20 cellular contexts compared by ENCODE assay signal in genomic region chr20:1906361-1907051, GRCh38. TPM values are rescaled to one million over a fixed set of nuclear protein-coding genes. Genes with fewer than 3 reads are reported as not detected.
DNase-seq lines count a peak whose midpoint lies in the region; ATAC-seq, FAIRE-seq and TF ChIP-seq lines count a peak whose summit lies in the region.
"Had no signal": no experiment of that assay in that cellular context is flagged by ENCODE, and none has a peak within 500 bp of the region (broad histone marks: within the 10 kb centered on the region; RNA-seq: fewer than 3 reads in every experiment).

No MANE protein-coding gene starts in this region.

- no peaks in the 10 kb centered on the region for H3K36me3 ChIP-seq in neural progenitor cell
- H3K36me3 ChIP-seq: breast epithelium had no signal

- H3K4me1 ChIP-seq in neural progenitor cell, result peaks cover 7% of the 10 kb centered on the region
- H3K4me1 ChIP-seq: breast epithelium, gastroesophageal sphincter, testis had no signal

- FAIRE-seq in GM12891 (lab: Jason Lieb, UNC), result peak; percentile 50

- H3K27me3 ChIP-seq in neural progenitor cell, result no peaks in the 10 kb centered on the region
- H3K27me3 ChIP-seq: breast epithelium, gastroesophageal sphincter, testis had no signal

- TF ChIP-seq POLR2A in GM12891 (IDR thresholded peaks at IDR 0.05; ENCODE audit: low read depth, low read length), result no peak

- no peak overlapping the region for H3K4me3 ChIP-seq in neural progenitor cell
- H3K4me3 ChIP-seq: breast epithelium, gastroesophageal sphincter, SK-N-MC, testis had no signal

- no peak overlapping the region for H3K9ac ChIP-seq in neural progenitor cell

- peak overlapping the region; percentile 68 for H3K27ac ChIP-seq in caudate nucleus (ENCODE audit: low read depth, low read length)
- H3K27ac ChIP-seq in neural progenitor cell, result no peak overlapping the region
- H3K27ac ChIP-seq: breast epithelium, gastroesophageal sphincter, SK-N-MC, testis had no signal

- DNase-seq in GM12891 (ENCODE audit: insufficient read length, low spot score) (no peak), caudate nucleus (lab: John Stamatoyannopoulos, UW) (no peak), neural progenitor cell (ENCODE audit: low spot score) (no peak), germinal center (ENCODE audit: low spot score) (no peak)
- DNase-seq: activated CD8-positive, alpha-beta T cell treated with anti-CD3 and anti-CD28 coated beads for 36 hours; activated T-cell treated with anti-CD3 and anti-CD28 coated beads, Interleukin-2, amount 50 U/mL, for 48 hours; CD4-positive, CD25-positive, alpha-beta regulatory T cell; DMS79; NCI-H187; NCI-H2227 treated with DMSO at 0.1 percent for 48 hours; testis had no signal

- H3K79me2 ChIP-seq in neural progenitor cell (ENCODE audit: low read depth), result no peaks in the 10 kb centered on the region

- no peak overlapping the region for H3K4me2 ChIP-seq in neural progenitor cell

- no peak overlapping the region for H2AFZ ChIP-seq in neural progenitor cell (replicated peaks)

- H4K20me1 ChIP-seq in neural progenitor cell (ENCODE audit: low read depth), result no peaks in the 10 kb centered on the region

- peaks cover 6% of the 10 kb centered on the region for H3K4me1 Mint-ChIP-seq in neural progenitor cell
- H3K4me1 Mint-ChIP-seq: CD4-positive, CD25-positive, alpha-beta regulatory T cell had no signal

- no peaks in the 10 kb centered on the region for H3F3A ChIP-seq in neural progenitor cell (ENCODE audit: low read depth)

- H3K4me3 Mint-ChIP-seq in neural progenitor cell, result no peak overlapping the region
- H3K4me3 Mint-ChIP-seq: activated CD8-positive, alpha-beta T cell treated with anti-CD3 and anti-CD28 coated beads for 36 hours; CD4-positive, CD25-positive, alpha-beta regulatory T cell had no signal

- H3K27me3 Mint-ChIP-seq in neural progenitor cell (ENCODE audit: insufficient read depth, low read depth), result peaks cover 4% of the 10 kb centered on the region
- H3K27me3 Mint-ChIP-seq: IgD-negative memory B cell had no signal

- H3K9me3 ChIP-seq in neural progenitor cell (ENCODE audit: low read depth), result peaks cover 3% of the 10 kb centered on the region
- H3K9me3 ChIP-seq: breast epithelium, gastroesophageal sphincter, testis had no signal

- peak; percentile 50 for ATAC-seq in HG02885 (IDR thresholded peaks at IDR 0.05; ENCODE audit: poor library complexity, unreplicated experiment)
- no peak for ATAC-seq in HG02840 (IDR thresholded peaks at IDR 0.05; ENCODE audit: low FRiP score, unreplicated experiment)
- ATAC-seq in GM18519 (IDR thresholded peaks at IDR 0.05; ENCODE audit: low FRiP score, unreplicated experiment), result no peak
- ATAC-seq: activated CD8-positive, alpha-beta T cell treated with anti-CD3 and anti-CD28 coated beads for 36 hours; activated naive CD4-positive, alpha-beta T cell treated with anti-CD3 and anti-CD28 coated beads, Interleukin-2, amount 50 U/mL, for 72 hours; esophagus mucosa had no signal

- H3K36me3 Mint-ChIP-seq in neural progenitor cell, result peaks cover 2% of the 10 kb centered on the region
- H3K36me3 Mint-ChIP-seq: activated naive CD4-positive, alpha-beta T cell treated with anti-CD3 and anti-CD28 coated beads, Interleukin-2, amount 50 U/mL, for 72 hours; CD4-positive, CD25-positive, alpha-beta regulatory T cell had no signal

- no peak for TF ChIP-seq CTCF in neural progenitor cell (IDR thresholded peaks at IDR 0.05)

- no peaks in the 10 kb centered on the region for H3K9me3 Mint-ChIP-seq in neural progenitor cell
- H3K9me3 Mint-ChIP-seq: activated CD8-positive, alpha-beta T cell treated with anti-CD3 and anti-CD28 coated beads for 36 hours; activated naive CD4-positive, alpha-beta T cell treated with anti-CD3 and anti-CD28 coated beads, Interleukin-2, amount 50 U/mL, for 72 hours; IgD-negative memory B cell had no signal

- peak overlapping the region; percentile 7 for H3K27ac Mint-ChIP-seq in neural progenitor cell
- H3K27ac Mint-ChIP-seq: activated CD8-positive, alpha-beta T cell treated with anti-CD3 and anti-CD28 coated beads for 36 hours had no signal

TF ChIP-seq in GM12891, 5 proteins besides CTCF, POLR2A, EP300 and RAD21:
- TF ChIP-seq SPI1 (IDR thresholded peaks at IDR 0.05; ENCODE audit: low read depth, low read length) (no peak), POU2F2 (IDR thresholded peaks at IDR 0.05; ENCODE audit: low read depth, low read length) (no peak), POLR2AphosphoS5 (IDR thresholded peaks at IDR 0.05; ENCODE audit: low read depth, low read length) (no peak), PAX5 (IDR thresholded peaks at IDR 0.05; ENCODE audit: insufficient read depth, low read length, severe bottlenecking) (no peak), TAF1 (IDR thresholded peaks at IDR 0.05; ENCODE audit: low read depth, low read length) (no peak)
TF ChIP-seq in GM12891: peak in this region for 0.

RNA-seq across cellular contexts. Expression of gene SIRPA, which starts 11.3 kb away (rescaled TPM):
- 3.3 TPM for polyA plus RNA-seq in GM12891 (2012; ENCODE audit: low read depth, missing spikeins)
- total RNA-seq in neural progenitor cell (ENCODE audit: low replicate concordance), result 5.1 and 7.8 TPM in 2 replicates
- total RNA-seq: CD4-positive, CD25-positive, alpha-beta regulatory T cell had no signal
- polyA plus RNA-seq: CD4-positive, CD25-positive, alpha-beta regulatory T cell had no signal
